ENCODE assay signal across 8 cellular contexts in genomic region chrX:153600032-153600373, GRCh38. TPM values are rescaled to one million over a fixed set of nuclear protein-coding genes. Genes with fewer than 3 reads are reported as not detected.
DNase-seq lines count a peak whose midpoint lies in the region; FAIRE-seq and TF ChIP-seq lines count a peak whose summit lies in the region.

No MANE protein-coding gene starts in this region.

- peak overlapping the region; percentile 60 to 86 (median 79) for H3K4me2 ChIP-seq in BLaER1 treated with 17β-estradiol and CSF1 and Interleukin-3, amounts not matched to agents 10 nM and 100 nM
- H3K4me2 ChIP-seq in astrocyte (ENCODE audit: low read length): peak overlapping the region; percentile 86

- FAIRE-seq in astrocyte (lab: Jason Lieb, UNC): no peak

- no peaks in the 10 kb centered on the region for H3K36me3 Mint-ChIP-seq in astrocyte (ENCODE audit: low read depth, unreplicated experiment)

- peak overlapping the region; percentile 53 for H3K27ac Mint-ChIP-seq in astrocyte (ENCODE audit: unreplicated experiment)

- peak overlapping the region; percentile 74 to 83 (median 80); a peak in 20 of 22 replicates for H3K9ac ChIP-seq in BLaER1 treated with 17β-estradiol and CSF1 and Interleukin-3, amounts not matched to agents 10 nM and 100 nM
- H3K9ac ChIP-seq in astrocyte (ENCODE audit: low read length): peak overlapping the region; percentile 81

- no peak for TF ChIP-seq POLR2A in lower leg skin (IDR thresholded peaks at IDR 0.05)

- intact Hi-C loops in lower leg skin (cut with DNase I; ENCODE audit: low total_unique reads): no loop called here

- peaks cover 26% of the 10 kb centered on the region for H3K79me2 ChIP-seq in astrocyte (ENCODE audit: insufficient read depth, low read length)

- peaks cover 0 to 19% (median 8%) of the 10 kb centered on the region in 11 experiments; a peak in 10 of 22 replicates for H3K9me3 ChIP-seq in BLaER1 treated with 17β-estradiol and CSF1 and Interleukin-3, amounts not matched to agents 10 nM and 100 nM (replicated peaks in 1 of 11)
- H3K9me3 ChIP-seq in astrocyte (ENCODE audit: insufficient read depth, low read depth, low read length): no peaks in the 10 kb centered on the region
- H3K9me3 ChIP-seq in mesodermal cell (ENCODE audit: control insufficient read depth, low read length): no peaks in the 10 kb centered on the region

- peaks cover 43 to 61% (median 54%) of the 10 kb centered on the region in 10 experiments for H3K4me1 ChIP-seq in BLaER1 treated with 17β-estradiol and CSF1 and Interleukin-3, amounts not matched to agents 10 nM and 100 nM
- H3K4me1 ChIP-seq in astrocyte (ENCODE audit: insufficient read depth, low read length) (peaks cover 6% of the 10 kb centered on the region), mesodermal cell (ENCODE audit: control insufficient read depth, insufficient read depth, low read length, poor library complexity, severe bottlenecking) (peaks cover 4% of the 10 kb centered on the region)

- TF ChIP-seq CTCF in astrocyte (IDR thresholded peaks at IDR 0.05; ENCODE audit: insufficient read depth, low read depth, low read length) (no peak), lower leg skin (IDR thresholded peaks at IDR 0.05) (no peak)

- peak overlapping the region; percentile 78 for H2AFZ ChIP-seq in astrocyte (ENCODE audit: low read depth, low read length)

- WGBS in mesodermal cell (ENCODE audit: insufficient coverage in 2 of 2), 2 experiments: no CpG with 5 or more reads among the region's 2 CpGs
- 8 to 44% methylated on average over 2 of the region's 2 CpGs for WGBS in lower leg skin, 2 donors

- peaks cover 4 to 11% (median 8%) of the 10 kb centered on the region in 11 experiments; a peak in 16 of 22 replicates for H3K36me3 ChIP-seq in BLaER1 treated with 17β-estradiol and CSF1 and Interleukin-3, amounts not matched to agents 10 nM and 100 nM
- H3K36me3 ChIP-seq in astrocyte (ENCODE audit: insufficient read depth, low read length) (no peaks in the 10 kb centered on the region), mesodermal cell (ENCODE audit: control insufficient read depth, insufficient read depth, low read length) (peaks cover 7% of the 10 kb centered on the region)

- DNase-seq in Jurkat, Clone E6-1 (ENCODE audit: low read depth, low spot score): no peak
- DNase-seq in astrocyte (ENCODE audit: low read depth) (no peak), lower leg skin (ENCODE audit: low spot score in 2 of 2) (no peak), NCI-H1694 (lab: John Stamatoyannopoulos, UW) (no peak), NCI-H2107 (lab: John Stamatoyannopoulos, UW) (no peak), HPDE6-E6E7 (ENCODE audit: extremely low spot score) (no peak)

- H3K4me3 Mint-ChIP-seq in astrocyte (ENCODE audit: unreplicated experiment): peak overlapping the region; percentile 86

- H3K27me3 Mint-ChIP-seq in astrocyte (ENCODE audit: low read depth, unreplicated experiment): peaks cover 8% of the 10 kb centered on the region

- peak overlapping the region in 3 of 11 experiments; percentile 62 to 75 (median 67); a peak in 3 of 22 replicates for H3K27ac ChIP-seq in BLaER1 treated with 17β-estradiol and CSF1 and Interleukin-3, amounts not matched to agents 10 nM and 100 nM
- H3K27ac ChIP-seq in astrocyte (ENCODE audit: low read depth, low read length) (no peak overlapping the region), mesodermal cell (ENCODE audit: low read depth, low read length, severe bottlenecking) (no peak overlapping the region)

- H3K9me3 Mint-ChIP-seq in astrocyte (ENCODE audit: unreplicated experiment): no peaks in the 10 kb centered on the region

- H3K27me3 ChIP-seq in BLaER1 treated with 17β-estradiol and CSF1 and Interleukin-3, amounts not matched to agents 10 nM and 100 nM: peaks cover 41 to 87% (median 75%) of the 10 kb centered on the region in 11 experiments
- H3K27me3 ChIP-seq in astrocyte (ENCODE audit: insufficient read depth, low read length): no peaks in the 10 kb centered on the region

- peak overlapping the region; percentile 66 to 78 (median 71) for H3K4me3 ChIP-seq in BLaER1 treated with 17β-estradiol and CSF1 and Interleukin-3, amounts not matched to agents 10 nM and 100 nM
- peak overlapping the region; percentile 55 for H3K4me3 ChIP-seq in Jurkat, Clone E6-1 (ENCODE audit: low read length)
- peak overlapping the region; percentile 76 for H3K4me3 ChIP-seq in astrocyte (ENCODE audit: insufficient read depth, low read depth, low read length)
- H3K4me3 ChIP-seq in mesodermal cell (ENCODE audit: extremely low read depth, insufficient read depth, low read length, poor library complexity, severe bottlenecking): peak overlapping the region; percentile 48
- H3K4me3 ChIP-seq in lower leg skin (ENCODE audit: low read depth, poor library complexity, severe bottlenecking): no peak overlapping the region

- peaks cover 18 to 47% (median 36%) of the 10 kb centered on the region in 11 experiments; a peak in 19 of 22 replicates for H4K20me1 ChIP-seq in BLaER1 treated with 17β-estradiol and CSF1 and Interleukin-3, amounts not matched to agents 10 nM and 100 nM
- peaks cover 20% of the 10 kb centered on the region for H4K20me1 ChIP-seq in astrocyte (ENCODE audit: insufficient read depth, low read length)

- peaks cover 5% of the 10 kb centered on the region for H3K4me1 Mint-ChIP-seq in astrocyte (ENCODE audit: low read depth, unreplicated experiment)

RNA-seq across cellular contexts. Expression of gene CCNQ, which starts 1.1 kb away (rescaled TPM):
- polyA plus RNA-seq in Jurkat, Clone E6-1 (2012; ENCODE audit: insufficient read depth, insufficient read length): 39.8 TPM
- total RNA-seq in astrocyte: 19.8 and 21.7 TPM in 2 replicates
- 23.2 TPM for polyA plus RNA-seq in mesodermal cell (2013, experiment 1 of 2)
- 20.4 TPM for polyA plus RNA-seq in mesodermal cell (2013, experiment 2 of 2)
- total RNA-seq in lower leg skin: 10 to 100 TPM; 20.7 to 35.7 (median 28.5) TPM

RNA-seq across cellular contexts. Expression of gene DUSP9, which starts 47.0 kb away (rescaled TPM):
- polyA plus RNA-seq in Jurkat, Clone E6-1 (2012; ENCODE audit: insufficient read depth, insufficient read length): 7.7 TPM
- 0.20 and 0.36 TPM in 2 replicates for total RNA-seq in astrocyte
- polyA plus RNA-seq in mesodermal cell (2013, experiment 1 of 2): 0.55 TPM
- polyA plus RNA-seq in mesodermal cell (2013, experiment 2 of 2): 1.2 TPM
- under 1 TPM in 2 of 4 donors, not detected in 2; 0.13 to 0.20 TPM for total RNA-seq in lower leg skin
